ENCODE assay signal across 8 cellular contexts in the genomic region with DNA sequence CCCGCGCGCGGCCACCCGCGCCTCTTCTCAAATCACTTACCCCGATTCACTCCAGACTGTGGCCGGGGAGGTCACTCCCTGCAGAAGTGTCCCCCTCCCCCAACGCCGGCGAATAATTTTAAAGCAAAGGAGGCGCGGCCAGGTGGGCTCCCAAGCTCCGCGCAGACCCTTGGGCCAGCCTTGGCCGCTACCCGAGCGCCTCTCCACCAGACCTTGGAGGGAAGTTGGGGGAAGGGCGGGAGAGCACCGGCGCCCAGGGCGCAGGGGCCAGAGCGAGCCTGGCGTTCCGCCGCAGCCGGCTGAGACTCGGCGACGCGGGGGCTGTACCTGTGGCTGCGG. TPM values are rescaled to one million over a fixed set of nuclear protein-coding genes. Genes with fewer than 3 reads are reported as not detected.
DNase-seq lines count a peak whose midpoint lies in the region; ATAC-seq and TF ChIP-seq lines count a peak whose summit lies in the region.

No MANE protein-coding gene starts in this region.

- H3K27me3 ChIP-seq in ascending aorta: no peaks in the 10 kb centered on the region
- peaks cover 96% of the 10 kb centered on the region for H3K27me3 ChIP-seq in suprapubic skin

- CTCF ChIA-PET in activated CD8-positive, alpha-beta memory T cell treated with anti-CD3 and anti-CD28 coated beads, Interleukin-2, amount 10 ng/mL, durations not matched to agents 7 days and 5 days (lab: Charles Lee): no interaction called here

- no peaks in the 10 kb centered on the region for H3K9me3 Mint-ChIP-seq in activated CD8-positive, alpha-beta memory T cell treated with anti-CD3 and anti-CD28 coated beads, Interleukin-2, amount 10 ng/mL, durations not matched to agents 7 days and 5 days (ENCODE audit: low read depth)
- no peaks in the 10 kb centered on the region for H3K9me3 Mint-ChIP-seq in memory B cell

- peaks cover 4% of the 10 kb centered on the region for H3K36me3 Mint-ChIP-seq in activated CD8-positive, alpha-beta memory T cell treated with anti-CD3 and anti-CD28 coated beads, Interleukin-2, amount 10 ng/mL, durations not matched to agents 7 days and 5 days
- no peaks in the 10 kb centered on the region for H3K36me3 Mint-ChIP-seq in memory B cell

- intact Hi-C loops in ascending aorta (cut with DNase I): loop anchor here (2.0 kb wide), 2 partner anchors 241 to 557 kb away; a partner anchor contains a TSS

- peaks cover 36% of the 10 kb centered on the region for H3K4me1 Mint-ChIP-seq in activated CD8-positive, alpha-beta memory T cell treated with anti-CD3 and anti-CD28 coated beads, Interleukin-2, amount 10 ng/mL, durations not matched to agents 7 days and 5 days
- peaks cover 17% of the 10 kb centered on the region for H3K4me1 Mint-ChIP-seq in memory B cell

- peak; percentile 52 for DNase-seq in activated CD8-positive, alpha-beta memory T cell treated with anti-CD3 and anti-CD28 coated beads, Interleukin-2, amount 50 U/mL, for 48 hours
- no peak for DNase-seq in activated CD8-positive, alpha-beta memory T cell treated with anti-CD3 and anti-CD28 coated beads, Interleukin-2, amount 10 ng/mL, durations not matched to agents 7 days and 5 days
- DNase-seq in ascending aorta (ENCODE audit: low spot score in 2 of 2) (no peak), memory B cell (ENCODE audit: low spot score in 2 of 2) (peak in 1 of 2 donors; percentile 11), suprapubic skin (ENCODE audit: low spot score in 2 of 2) (no peak)
- DNase-seq in activated CD4-positive, alpha-beta T cell treated with anti-CD3 and anti-CD28 coated beads, Interleukin-2, amount 50 U/mL, for 4 hours: no peak

- TF ChIP-seq CTCF in ascending aorta (IDR thresholded peaks at IDR 0.05) (no peak), suprapubic skin (IDR thresholded peaks at IDR 0.05) (no peak)

- no peak for TF ChIP-seq EP300 in suprapubic skin (IDR thresholded peaks at IDR 0.05)

- ATAC-seq in activated CD8-positive, alpha-beta memory T cell treated with anti-CD3 and anti-CD28 coated beads, Interleukin-2, amount 10 ng/mL, durations not matched to agents 7 days and 5 days: no peak
- no peak for ATAC-seq in memory B cell (ENCODE audit: low read depth)
- ATAC-seq in GM18873 (IDR thresholded peaks at IDR 0.05; ENCODE audit: low FRiP score, unreplicated experiment): no peak
- ATAC-seq in GM21515 (IDR thresholded peaks at IDR 0.05; ENCODE audit: unreplicated experiment): no peak

- H3K4me3 ChIP-seq in ascending aorta (peak overlapping the region; percentile 50 to 78), suprapubic skin (peak overlapping the region; percentile 73)

- H3K4me3 Mint-ChIP-seq in activated CD8-positive, alpha-beta memory T cell treated with anti-CD3 and anti-CD28 coated beads, Interleukin-2, amount 10 ng/mL, durations not matched to agents 7 days and 5 days: no peak overlapping the region
- no peak overlapping the region for H3K4me3 Mint-ChIP-seq in memory B cell

- TF ChIP-seq POLR2A in suprapubic skin (IDR thresholded peaks at IDR 0.05): no peak

- H3K27ac Mint-ChIP-seq in activated CD8-positive, alpha-beta memory T cell treated with anti-CD3 and anti-CD28 coated beads, Interleukin-2, amount 10 ng/mL, durations not matched to agents 7 days and 5 days: no peak overlapping the region
- peak overlapping the region; percentile 45 for H3K27ac Mint-ChIP-seq in memory B cell

- H3K27ac ChIP-seq in ascending aorta: peak overlapping the region; percentile 92 to 98
- no peak overlapping the region for H3K27ac ChIP-seq in suprapubic skin

- WGBS in suprapubic skin: no CpG with 5 or more reads among the region's 32 CpGs

- no peaks in the 10 kb centered on the region for H3K9me3 ChIP-seq in ascending aorta
- H3K9me3 ChIP-seq in suprapubic skin: no peaks in the 10 kb centered on the region

- peaks cover 78% of the 10 kb centered on the region for H3K27me3 Mint-ChIP-seq in activated CD8-positive, alpha-beta memory T cell treated with anti-CD3 and anti-CD28 coated beads, Interleukin-2, amount 10 ng/mL, durations not matched to agents 7 days and 5 days
- peaks cover 32% of the 10 kb centered on the region for H3K27me3 Mint-ChIP-seq in memory B cell

- H3K4me1 ChIP-seq in ascending aorta (peaks cover 0 to 9% of the 10 kb centered on the region in 2 donors), suprapubic skin (peaks cover 52% of the 10 kb centered on the region)

- no peaks in the 10 kb centered on the region for H3K36me3 ChIP-seq in ascending aorta
- no peaks in the 10 kb centered on the region for H3K36me3 ChIP-seq in suprapubic skin

RNA-seq across cellular contexts. Expression of a gene that starts 0.3 kb away (rescaled TPM):
- total RNA-seq in activated CD8-positive, alpha-beta memory T cell treated with anti-CD3 and anti-CD28 coated beads, Interleukin-2, amount 10 ng/mL, durations not matched to agents 7 days and 5 days: not detected
- total RNA-seq in ascending aorta (15.8 TPM), suprapubic skin (under 1 TPM; 0.25 to 0.68 (median 0.55) TPM)
